Comparison of ENCODE assay signal across 31 cellular contexts in genomic region chr13:80109313-80109712, GRCh38.
"Had no signal": no experiment of that assay in that cellular context is flagged by ENCODE, and none has a peak within 500 bp of the region (broad histone marks: within the 10 kb centered on the region; RNA-seq: fewer than 3 reads in every experiment).

No MANE protein-coding gene starts in this region.

- H3K4me1 ChIP-seq: body of pancreas, colonic mucosa, parathyroid adenoma, psoas muscle, suprapubic skin, tibial artery had no signal

- H3K4me3 Mint-ChIP-seq: activated CD4-positive, alpha-beta T cell treated with anti-CD3 and anti-CD28 coated beads for 36 hours; activated CD8-positive, alpha-beta T cell treated with anti-CD3 and anti-CD28 coated beads, Interleukin-2, amount 10 ng/mL, durations not matched to agents 7 days and 5 days; activated naive CD8-positive, alpha-beta T cell; effector memory CD8-positive, alpha-beta T cell; nephron; T-helper 2 cell treated with Interferon-gamma antibody and Interleukin-4, amounts not matched to agents 5 μg/mL and 100 μg/mL, for 36 hours had no signal

- H3K27me3 Mint-ChIP-seq: effector memory CD8-positive, alpha-beta T cell had no signal

- FAIRE-seq: frontal cortex had no signal

- DNase-seq: activated CD4-positive, alpha-beta T cell treated with anti-CD3 and anti-CD28 coated beads for 36 hours; activated CD4-positive, CD25-positive, alpha-beta regulatory T cell; activated CD8-positive, alpha-beta T cell treated with anti-CD3 and anti-CD28 coated beads, Interleukin-2, amount 10 ng/mL, durations not matched to agents 7 days and 5 days; activated effector memory CD4-positive, alpha-beta T cell treated with Interleukin-2 at 50 U/mL for 16 hours; activated naive CD4-positive, alpha-beta T cell treated with Interleukin-2 at 50 U/mL for 16 hours; activated T-cell treated with anti-CD3 and anti-CD28 coated beads for 4 hours; anterior cingulate cortex; body of pancreas; cerebellar nuclear complex; colonic mucosa; dorsolateral prefrontal cortex; effector memory CD8-positive, alpha-beta T cell; islet precursor cell; left cardiac atrium; left ventricle myocardium superior; nucleus accumbens; psoas muscle; right cardiac atrium; stimulated activated CD4-positive, alpha-beta T cell treated with anti-CD3 and anti-CD28 coated beads, Interleukin-15, amount 100 ng/mL, for 24 hours; stimulated activated CD4-positive, alpha-beta T cell treated with anti-CD3 and anti-CD28 coated beads, Interleukin-2, amount 100 ng/mL, for 24 hours; stimulated activated naive CD4-positive, alpha-beta T cell; T-helper 1 cell; tibial artery had no signal

- H3K27ac ChIP-seq: body of pancreas, cardiac muscle cell, colonic mucosa, dorsolateral prefrontal cortex, parathyroid adenoma, psoas muscle, suprapubic skin, tibial artery had no signal

- H3K9me3 ChIP-seq: body of pancreas, colonic mucosa, psoas muscle, suprapubic skin, tibial artery had no signal

- H3K9me3 Mint-ChIP-seq: nephron; T-helper 2 cell treated with Interferon-gamma antibody and Interleukin-4, amounts not matched to agents 5 μg/mL and 100 μg/mL, for 36 hours had no signal

- H3K4me3 ChIP-seq: body of pancreas, cardiac muscle cell, colonic mucosa, dorsolateral prefrontal cortex, psoas muscle, suprapubic skin, tibial artery had no signal

- H3K36me3 Mint-ChIP-seq: activated naive CD8-positive, alpha-beta T cell had no signal

- H3K27me3 ChIP-seq: body of pancreas, cardiac muscle cell, colonic mucosa, dorsolateral prefrontal cortex, suprapubic skin, tibial artery had no signal

- H2AFZ ChIP-seq: parathyroid adenoma had no signal

- H3K4me1 Mint-ChIP-seq: activated CD4-positive, alpha-beta T cell treated with anti-CD3 and anti-CD28 coated beads for 36 hours; nephron had no signal

- H3K79me2 ChIP-seq: parathyroid adenoma had no signal

- H3K9ac ChIP-seq: parathyroid adenoma had no signal

- H3K27ac Mint-ChIP-seq: activated CD4-positive, alpha-beta T cell treated with anti-CD3 and anti-CD28 coated beads for 36 hours; activated CD8-positive, alpha-beta T cell treated with anti-CD3 and anti-CD28 coated beads, Interleukin-2, amount 10 ng/mL, durations not matched to agents 7 days and 5 days; activated naive CD8-positive, alpha-beta T cell; effector memory CD8-positive, alpha-beta T cell; nephron; T-helper 2 cell treated with Interferon-gamma antibody and Interleukin-4, amounts not matched to agents 5 μg/mL and 100 μg/mL, for 36 hours had no signal

- ATAC-seq: activated CD4-positive, alpha-beta T cell treated with anti-CD3 and anti-CD28 coated beads for 36 hours; activated CD8-positive, alpha-beta T cell treated with anti-CD3 and anti-CD28 coated beads, Interleukin-2, amount 10 ng/mL, durations not matched to agents 7 days and 5 days; body of pancreas; effector memory CD8-positive, alpha-beta T cell; esophagus mucosa; left cardiac atrium; left ventricle myocardium superior; psoas muscle; right cardiac atrium had no signal

- H3K36me3 ChIP-seq: cardiac muscle cell, colonic mucosa, suprapubic skin, tibial artery had no signal
